Comparison of ENCODE assay signal across 21 cellular contexts in genomic region chr15:78211189-78211921, GRCh38. TPM values are rescaled to one million over a fixed set of nuclear protein-coding genes. Genes with fewer than 3 reads are reported as not detected.
DNase-seq lines count a peak whose midpoint lies in the region; ATAC-seq, FAIRE-seq and TF ChIP-seq lines count a peak whose summit lies in the region.
"Had no signal": no experiment of that assay in that cellular context is flagged by ENCODE, and none has a peak within 500 bp of the region (broad histone marks: within the 10 kb centered on the region; RNA-seq: fewer than 3 reads in every experiment).

No MANE protein-coding gene starts in this region.

- no peak overlapping the region for H3K4me3 ChIP-seq in endodermal cell (ENCODE audit: low read length)
- no peak overlapping the region for H3K4me3 ChIP-seq in gastrocnemius medialis
- H3K4me3 ChIP-seq in small intestine (ENCODE audit: low read depth in 1 of 2, low read length in 2 of 2): no peak overlapping the region
- H3K4me3 ChIP-seq: breast epithelium, smooth muscle cell had no signal

- H3K27ac Mint-ChIP-seq in endodermal cell (no peak overlapping the region), progenitor cell of endocrine pancreas (no peak overlapping the region)
- H3K27ac Mint-ChIP-seq: activated naive CD4-positive, alpha-beta T cell treated with anti-CD3 and anti-CD28 coated beads, Interleukin-2, amount 10 ng/mL, durations not matched to agents 7 days and 5 days; memory B cell had no signal

- intact Hi-C loops in gastrocnemius medialis (cut with DNase I; ENCODE audit: low total_unique reads): no loop called here

- no peaks in the 10 kb centered on the region for H3K9me3 ChIP-seq in endodermal cell (ENCODE audit: control insufficient read depth, low read length)
- H3K9me3 ChIP-seq in gastrocnemius medialis: no peaks in the 10 kb centered on the region
- no peaks in the 10 kb centered on the region for H3K9me3 ChIP-seq in small intestine (ENCODE audit: control insufficient read depth, low read depth)
- H3K9me3 ChIP-seq: breast epithelium had no signal

- TF ChIP-seq CTCF in C4-2B (conservative IDR thresholded peaks at IDR 0.05) (no peak), endodermal cell (conservative IDR thresholded peaks at IDR 0.05) (no peak), gastrocnemius medialis (IDR thresholded peaks at IDR 0.05 in 4 of 5, conservative IDR thresholded peaks at IDR 0.05 in 1 of 5) (no peak), GM13977 (IDR thresholded peaks at IDR 0.05; ENCODE audit: extremely low read depth, insufficient read depth, missing control alignments) (no peak), progenitor cell of endocrine pancreas (IDR thresholded peaks at IDR 0.05; ENCODE audit: unreplicated experiment) (no peak)

- H3K27me3 Mint-ChIP-seq in endodermal cell (ENCODE audit: insufficient read depth) (peaks cover 3% of the 10 kb centered on the region), progenitor cell of endocrine pancreas (peaks cover 7% of the 10 kb centered on the region)

- peaks cover 34% of the 10 kb centered on the region for H3K4me1 Mint-ChIP-seq in endodermal cell
- peaks cover 20% of the 10 kb centered on the region for H3K4me1 Mint-ChIP-seq in progenitor cell of endocrine pancreas (ENCODE audit: low read depth)
- H3K4me1 Mint-ChIP-seq: activated naive CD4-positive, alpha-beta T cell treated with anti-CD3 and anti-CD28 coated beads, Interleukin-2, amount 10 ng/mL, durations not matched to agents 7 days and 5 days; memory B cell had no signal

- H3K27me3 ChIP-seq in endodermal cell (ENCODE audit: control insufficient read depth, insufficient read depth, low read length, poor library complexity, severe bottlenecking) (no peaks in the 10 kb centered on the region), gastrocnemius medialis (no peaks in the 10 kb centered on the region), small intestine (ENCODE audit: control insufficient read depth in 2 of 2, insufficient read depth in 2 of 2, low read length in 2 of 2) (no peaks in the 10 kb centered on the region)

- FAIRE-seq in small intestine (lab: Jason Lieb, UNC): no peak
- FAIRE-seq: frontal cortex, RCC 7860 had no signal

- no peaks in the 10 kb centered on the region for H3K9me3 Mint-ChIP-seq in endodermal cell
- no peaks in the 10 kb centered on the region for H3K9me3 Mint-ChIP-seq in progenitor cell of endocrine pancreas (ENCODE audit: low read depth)
- H3K9me3 Mint-ChIP-seq: activated naive CD4-positive, alpha-beta T cell treated with anti-CD3 and anti-CD28 coated beads, Interleukin-2, amount 10 ng/mL, durations not matched to agents 7 days and 5 days; memory B cell had no signal

- ATAC-seq in gastrocnemius medialis: no peak
- ATAC-seq: stimulated activated naive CD8-positive, alpha-beta T cell treated with anti-CD3 and anti-CD28 coated beads, Interleukin-15, Interleukin-2, amounts not matched to agents 100 U/mL and 50 U/mL, for 24 hours had no signal

- no peaks in the 10 kb centered on the region for H3K36me3 Mint-ChIP-seq in endodermal cell (ENCODE audit: low read depth)
- H3K36me3 Mint-ChIP-seq in progenitor cell of endocrine pancreas (ENCODE audit: insufficient read depth): no peaks in the 10 kb centered on the region
- H3K36me3 Mint-ChIP-seq: activated naive CD4-positive, alpha-beta T cell treated with anti-CD3 and anti-CD28 coated beads, Interleukin-2, amount 10 ng/mL, durations not matched to agents 7 days and 5 days; memory B cell had no signal

- DNase-seq in NCI-H69 (lab: John Stamatoyannopoulos, UW) (peak; percentile 77), endodermal cell (peak; percentile 53), gastrocnemius medialis (no peak), GM13977 (ENCODE audit: low spot score) (no peak), progenitor cell of endocrine pancreas (ENCODE audit: low spot score, unreplicated experiment) (no peak), small intestine (no peak)
- no peak for DNase-seq in effector CD8-positive, alpha-beta T cell (lab: John Stamatoyannopoulos, UW)
- DNase-seq: activated CD8-positive, alpha-beta memory T cell treated with anti-CD3 and anti-CD28 coated beads, Interleukin-2, amount 50 U/mL, for 4 hours; activated naive CD4-positive, alpha-beta T cell treated with anti-CD3 and anti-CD28 coated beads, Interleukin-2, amount 10 ng/mL, durations not matched to agents 7 days and 5 days; NCI-H1694 treated with DMSO at 0.1 percent for 48 hours; NCI-H524; stimulated activated naive CD8-positive, alpha-beta T cell treated with anti-CD3 and anti-CD28 coated beads, Interleukin-15, Interleukin-2, amounts not matched to agents 100 U/mL and 50 U/mL, for 24 hours had no signal

- no peak overlapping the region for H3K4me3 Mint-ChIP-seq in endodermal cell
- H3K4me3 Mint-ChIP-seq in progenitor cell of endocrine pancreas (ENCODE audit: low read depth): no peak overlapping the region
- H3K4me3 Mint-ChIP-seq: activated naive CD4-positive, alpha-beta T cell treated with anti-CD3 and anti-CD28 coated beads, Interleukin-2, amount 10 ng/mL, durations not matched to agents 7 days and 5 days; memory B cell had no signal

- no peak overlapping the region for H3K9ac ChIP-seq in endodermal cell (ENCODE audit: extremely low read depth, low read length, poor library complexity, severe bottlenecking)
- H3K9ac ChIP-seq: KMS-11 had no signal

- in situ Hi-C loops in gastrocnemius medialis (cut with MboI; ENCODE audit: low sequenced_read_pairs in 4 of 4): no loop called here
- in situ Hi-C loops in GM13977 (cut with MboI; ENCODE audit: low pct_unique_long_range_greater_than_20kb, low sequenced_read_pairs, unreplicated experiment): no loop called here

- no peak for TF ChIP-seq POLR2A in gastrocnemius medialis (IDR thresholded peaks at IDR 0.05)

- peak overlapping the region; percentile 94 for H3K27ac ChIP-seq in C4-2B
- H3K27ac ChIP-seq in endodermal cell (ENCODE audit: low read depth, low read length): no peak overlapping the region
- peak overlapping the region; percentile 62 to 80 (median 74) for H3K27ac ChIP-seq in gastrocnemius medialis
- no peak overlapping the region for H3K27ac ChIP-seq in small intestine (ENCODE audit: low read depth in 1 of 2, low read length in 1 of 2)
- H3K27ac ChIP-seq: breast epithelium, HL-60, KMS-11 had no signal

- WGBS in endodermal cell (ENCODE audit: insufficient coverage in 1 of 2, insufficient read length in 1 of 2), 2 experiments: 93 to 96% methylated on average over 7 to 12 of the region's 12 CpGs
- WGBS in small intestine, 3 donors: 52 to 73% (median 57%) methylated on average over 12 of the region's 12 CpGs

- H3K36me3 ChIP-seq in endodermal cell (ENCODE audit: control insufficient read depth, insufficient read depth, low read length) (no peaks in the 10 kb centered on the region), gastrocnemius medialis (no peaks in the 10 kb centered on the region), small intestine (ENCODE audit: control insufficient read depth in 2 of 2, insufficient read depth in 2 of 2, low read length in 2 of 2) (no peaks in the 10 kb centered on the region)
- H3K36me3 ChIP-seq: breast epithelium had no signal

- H3K4me1 ChIP-seq in endodermal cell (ENCODE audit: control insufficient read depth, insufficient read depth, low read length) (peaks cover 13% of the 10 kb centered on the region), gastrocnemius medialis (peaks cover 74 to 76% of the 10 kb centered on the region in 2 donors), small intestine (ENCODE audit: control insufficient read depth in 2 of 2, insufficient read depth in 1 of 2, low read depth in 1 of 2, low read length in 1 of 2) (peaks cover 4 to 10% of the 10 kb centered on the region in 2 donors)
- H3K4me1 ChIP-seq: breast epithelium had no signal

RNA-seq across cellular contexts. Expression of gene ACSBG1, which starts 23.0 kb away (rescaled TPM):
- total RNA-seq in endodermal cell: 1 to 10 TPM in 1 of 2 donors, under 1 TPM in 1; 0.27 to 1.2 TPM
- polyA plus RNA-seq in endodermal cell (2013, experiment 1 of 2): 1.6 TPM
- 2.4 TPM for polyA plus RNA-seq in endodermal cell (2013, experiment 2 of 2)
- 1 to 10 TPM in 1 of 4 donors, not detected in 3; 1.9 TPM for total RNA-seq in gastrocnemius medialis
- 0.18 TPM in 1 of 2 replicates, not detected in the other for total RNA-seq in progenitor cell of endocrine pancreas
- polyA plus RNA-seq in small intestine: under 1 TPM; 0.54 to 0.67 (median 0.55) TPM
- polyA plus RNA-seq: AG04450 had no signal

RNA-seq across cellular contexts. Expression of gene DNAJA4, which starts 53.0 kb away (rescaled TPM):
- total RNA-seq in endodermal cell (10 to 100 TPM in 1 of 2 donors, 1 to 10 TPM in 1; 4.9 to 18.5 TPM), gastrocnemius medialis (100 to 1,000 TPM in 1 of 4 donors, 10 to 100 TPM in 3; 13.7 to 120 (median 37.8) TPM), progenitor cell of endocrine pancreas (4.6 and 4.8 TPM in 2 replicates)
- 3.5 TPM for polyA plus RNA-seq in endodermal cell (2013, experiment 1 of 2)
- 2.4 TPM for polyA plus RNA-seq in endodermal cell (2013, experiment 2 of 2)
- polyA plus RNA-seq in small intestine: 10 to 100 TPM; 10.7 to 17.2 (median 12.7) TPM

Comparison
In these comparisons a context has a peak if more than half of its experiments do, and no peak if none do; other contexts are left out.
1. H3K27ac ChIP-seq: peak in C4-2B (single experiment) and gastrocnemius medialis (4 of 4); none in endodermal cell (single experiment) and small intestine (0 of 2).
2. DNase-seq: peak in NCI-H69 (single experiment) and endodermal cell (single experiment); none in gastrocnemius medialis (0 of 2), GM13977 (single experiment), progenitor cell of endocrine pancreas (single experiment), effector CD8-positive, alpha-beta T cell (single experiment) and small intestine (single experiment).